Comparison of ENCODE assay signal across 11 cellular contexts in genomic region chr9:95349109-95350038, GRCh38. TPM values are rescaled to one million over a fixed set of nuclear protein-coding genes. Genes with fewer than 3 reads are reported as not detected.
DNase-seq lines count a peak whose midpoint lies in the region; ATAC-seq and TF ChIP-seq lines count a peak whose summit lies in the region.
"Had no signal": no experiment of that assay in that cellular context is flagged by ENCODE, and none has a peak within 500 bp of the region (broad histone marks: within the 10 kb centered on the region; RNA-seq: fewer than 3 reads in every experiment).

No MANE protein-coding gene starts in this region.

- peaks cover 6% of the 10 kb centered on the region for H3K4me1 Mint-ChIP-seq in activated CD4-positive, alpha-beta memory T cell treated with anti-CD3 and anti-CD28 coated beads, Interleukin-2, amount 10 ng/mL, durations not matched to agents 7 days and 5 days

- TF ChIP-seq CTCF in foreskin fibroblast (IDR thresholded peaks at IDR 0.05; ENCODE audit: low read depth, low read length), result no peak
- no peak for TF ChIP-seq CTCF in PC-3 (conservative IDR thresholded peaks at IDR 0.05; ENCODE audit: low read depth, low read length)

- no peaks in the 10 kb centered on the region for H3K36me3 Mint-ChIP-seq in activated CD4-positive, alpha-beta memory T cell treated with anti-CD3 and anti-CD28 coated beads, Interleukin-2, amount 10 ng/mL, durations not matched to agents 7 days and 5 days (ENCODE audit: low read depth)

- intact Hi-C loops in PC-3 (cut with micrococcal nuclease), result no loop called here

- no peaks in the 10 kb centered on the region for H3K36me3 ChIP-seq in ES-I3 (ENCODE audit: insufficient read depth, low read length)
- H3K36me3 ChIP-seq in PC-3 (ENCODE audit: low read depth, low read length), result no peaks in the 10 kb centered on the region
- H3K36me3 ChIP-seq: neutrophil, uterus had no signal

- peak overlapping the region; percentile 30 for H3K4me3 Mint-ChIP-seq in activated CD4-positive, alpha-beta memory T cell treated with anti-CD3 and anti-CD28 coated beads, Interleukin-2, amount 10 ng/mL, durations not matched to agents 7 days and 5 days

- no peak overlapping the region for H3K27ac Mint-ChIP-seq in activated CD4-positive, alpha-beta memory T cell treated with anti-CD3 and anti-CD28 coated beads, Interleukin-2, amount 10 ng/mL, durations not matched to agents 7 days and 5 days

- H3K79me2 ChIP-seq in PC-3 (ENCODE audit: low read length), result no peaks in the 10 kb centered on the region

- H3K9me2 ChIP-seq in PC-3 (replicated peaks; ENCODE audit: low read length), result no peaks in the 10 kb centered on the region

- BruUV-seq in PC-3 (replicated peaks; lab: Mats Ljungman, UMichigan), result no TSS peak

- H4K20me1 ChIP-seq in PC-3 (ENCODE audit: low read length), result no peaks in the 10 kb centered on the region

- DNase-seq in activated CD4-positive, alpha-beta memory T cell treated with anti-CD3 and anti-CD28 coated beads, Interleukin-2, amount 10 ng/mL, durations not matched to agents 7 days and 5 days, result no peak
- DNase-seq in foreskin fibroblast (peak in 1 of 2 donors; percentile 19), retina (peak; percentile 78), A172 (ENCODE audit: low spot score) (no peak), PC-3 (no peak)
- DNase-seq: NCI-H1105 treated with DMSO at 0.1 percent for 48 hours, uterus had no signal

- POLR2A ChIA-PET in activated CD4-positive, alpha-beta memory T cell treated with anti-CD3 and anti-CD28 coated beads, Interleukin-2, amount 10 ng/mL, durations not matched to agents 7 days and 5 days (lab: Charles Lee), result no interaction called here
- POLR2A ChIA-PET in PC-3 (lab: Charles Lee; ENCODE audit: unreplicated experiment), result no interaction called here

- H3K27me3 ChIP-seq in PC-3 (ENCODE audit: low read length), result no peaks in the 10 kb centered on the region
- H3K27me3 ChIP-seq: uterus had no signal

- H3K9me3 Mint-ChIP-seq in activated CD4-positive, alpha-beta memory T cell treated with anti-CD3 and anti-CD28 coated beads, Interleukin-2, amount 10 ng/mL, durations not matched to agents 7 days and 5 days, result no peaks in the 10 kb centered on the region

- peaks cover 45% of the 10 kb centered on the region for H3K27me3 Mint-ChIP-seq in activated CD4-positive, alpha-beta memory T cell treated with anti-CD3 and anti-CD28 coated beads, Interleukin-2, amount 10 ng/mL, durations not matched to agents 7 days and 5 days

- CTCF ChIA-PET in activated CD4-positive, alpha-beta memory T cell treated with anti-CD3 and anti-CD28 coated beads, Interleukin-2, amount 10 ng/mL, durations not matched to agents 7 days and 5 days (lab: Charles Lee), result interaction anchor here (0.8 kb wide), 1 partner anchor 31 kb away, joined by 3 read pairs; no protein-coding TSS in a partner anchor
- CTCF ChIA-PET in PC-3 (lab: Charles Lee), result no interaction called here

- no peaks in the 10 kb centered on the region for H3K4me1 ChIP-seq in ES-I3 (ENCODE audit: insufficient read depth, low read length)
- no peaks in the 10 kb centered on the region for H3K4me1 ChIP-seq in PC-3 (ENCODE audit: insufficient read depth, low read length)

- H3F3A ChIP-seq in PC-3 (ENCODE audit: low read length, unreplicated experiment), result no peaks in the 10 kb centered on the region

- H2AFZ ChIP-seq in PC-3 (ENCODE audit: low read length), result no peak overlapping the region

- ATAC-seq in GM21423 (IDR thresholded peaks at IDR 0.05; ENCODE audit: unreplicated experiment) (no peak), PC-3 (no peak), GM19395 (IDR thresholded peaks at IDR 0.05; ENCODE audit: unreplicated experiment) (no peak)

- H3K27ac ChIP-seq in PC-3 (ENCODE audit: low read length), result no peak overlapping the region
- H3K27ac ChIP-seq: neutrophil, uterus had no signal

- H3K9me3 ChIP-seq in ES-I3 (ENCODE audit: control insufficient read depth, insufficient read depth, low read length) (no peaks in the 10 kb centered on the region), PC-3 (ENCODE audit: low read length) (no peaks in the 10 kb centered on the region)
- H3K9me3 ChIP-seq: neutrophil, uterus had no signal

- H3K4me2 ChIP-seq in PC-3 (ENCODE audit: low read length), result no peak overlapping the region

- peak overlapping the region; percentile 56 for H3K9ac ChIP-seq in ES-I3 (ENCODE audit: low read depth, low read length)
- no peak overlapping the region for H3K9ac ChIP-seq in PC-3 (ENCODE audit: low read length)

- H3K4me3 ChIP-seq in foreskin fibroblast (ENCODE audit: low read depth in 1 of 2, low read length in 2 of 2) (peak overlapping the region; percentile 10 to 15), PC-3 (ENCODE audit: low read length) (no peak overlapping the region)
- H3K4me3 ChIP-seq: uterus had no signal

RNA-seq across cellular contexts. Expression of gene FANCC, which starts 31.9 kb away (rescaled TPM):
- total RNA-seq in activated CD4-positive, alpha-beta memory T cell treated with anti-CD3 and anti-CD28 coated beads, Interleukin-2, amount 10 ng/mL, durations not matched to agents 7 days and 5 days, result 10 to 100 TPM; 12.3 to 12.5 TPM
- total RNA-seq in A172 (2014; rRNA removed; shearing (Covaris generic)), result 13.4 and 18.2 TPM in 2 replicates
- 6.0 and 6.9 TPM in 2 replicates for total RNA-seq in PC-3 (2014; rRNA removed)
